9 cellular contexts compared by ENCODE assay signal in the genomic region with DNA sequence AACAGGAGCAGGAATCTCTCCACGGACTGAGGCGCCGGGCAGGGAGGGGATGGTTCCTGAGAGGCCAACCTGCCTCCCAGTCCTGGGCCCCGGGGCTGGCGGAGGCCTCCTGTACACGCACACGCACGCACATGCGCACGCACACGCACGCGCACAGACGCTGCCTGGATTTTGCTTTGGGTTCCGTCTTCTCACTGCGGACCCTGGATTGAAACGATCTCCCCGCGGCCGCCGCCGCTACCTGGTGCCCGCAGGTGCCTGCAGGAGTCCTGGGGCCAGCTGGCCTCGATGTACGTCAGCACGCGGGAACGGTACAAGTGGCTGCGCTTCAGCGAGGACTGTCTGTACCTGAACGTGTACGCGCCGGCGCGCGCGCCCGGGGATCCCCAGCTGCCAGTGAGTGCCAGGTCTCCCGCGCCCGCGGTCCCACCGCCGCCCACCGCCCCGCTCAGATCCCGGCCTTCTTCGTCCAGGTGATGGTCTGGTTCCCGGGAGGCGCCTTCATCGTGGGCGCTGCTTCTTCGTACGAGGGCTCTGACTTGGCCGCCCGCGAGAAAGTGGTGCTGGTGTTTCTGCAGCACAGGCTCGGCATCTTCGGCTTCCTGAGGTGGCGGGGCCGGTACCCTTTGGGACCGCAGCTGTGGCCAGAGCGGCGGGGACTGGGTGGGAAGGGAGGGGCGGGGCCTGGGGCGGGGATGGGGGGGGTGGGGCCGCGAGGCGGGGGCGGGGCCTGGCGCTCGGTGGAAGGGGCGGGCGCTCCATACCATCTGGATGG. TPM values are rescaled to one million over a fixed set of nuclear protein-coding genes. Genes with fewer than 3 reads are reported as not detected.
DNase-seq lines count a peak whose midpoint lies in the region; FAIRE-seq and TF ChIP-seq lines count a peak whose summit lies in the region.
"Had no signal": no experiment of that assay in that cellular context is flagged by ENCODE, and none has a peak within 500 bp of the region (broad histone marks: within the 10 kb centered on the region; RNA-seq: fewer than 3 reads in every experiment).

No MANE protein-coding gene starts in this region.

- DNase-seq in GM06990 (ENCODE audit: extremely low read depth, insufficient read length) (peak; percentile 59), NCI-H345 (lab: John Stamatoyannopoulos, UW) (peak; percentile 78), activated T-cell treated with anti-CD3 and anti-CD28 coated beads for 48 hours (ENCODE audit: low read depth) (peak; percentile 55), epithelial cell of proximal tubule (ENCODE audit: low read depth) (no peak), stomach (peak; percentile 75), cortex of kidney (lab: John Stamatoyannopoulos, UW) (no peak), RCC 7860 (ENCODE audit: low spot score) (no peak)

- TF ChIP-seq POLR2A in stomach (IDR thresholded peaks at IDR 0.05) = no peak

- no peak for TF ChIP-seq EP300 in stomach (IDR thresholded peaks at IDR 0.05)

- FAIRE-seq in RCC 7860 (lab: Jason Lieb, UNC) = no peak

- no peaks in the 10 kb centered on the region for H3K9me3 ChIP-seq in muscle layer of duodenum (ENCODE audit: control insufficient read depth in 1 of 2, low read length in 2 of 2)
- H3K9me3 ChIP-seq in stomach = no peaks in the 10 kb centered on the region

- H3K27me3 ChIP-seq in GM06990 (replicated peaks; ENCODE audit: control insufficient read depth, insufficient read depth, low read length) (no peaks in the 10 kb centered on the region), muscle layer of duodenum (ENCODE audit: low read depth, low read length) (peaks cover 6% of the 10 kb centered on the region), stomach (no peaks in the 10 kb centered on the region)

- peak overlapping the region; percentile 59 for H3K4me3 ChIP-seq in GM06990 (replicated peaks; ENCODE audit: low read depth, low read length)
- H3K4me3 ChIP-seq in epithelial cell of proximal tubule (ENCODE audit: low read depth, low read length) = peak overlapping the region; percentile 43
- H3K4me3 ChIP-seq in muscle layer of duodenum (ENCODE audit: low read depth in 1 of 2, low read length in 2 of 2) = peak overlapping the region; percentile 39 to 73
- peak overlapping the region; percentile 54 to 67 (median 59) for H3K4me3 ChIP-seq in stomach

- intact Hi-C loops in stomach (cut with DNase I; ENCODE audit: low total_unique reads) = no loop called here

- TF ChIP-seq CTCF in GM06990 (IDR thresholded peaks at IDR 0.05; ENCODE audit: insufficient read depth, low read length, poor library complexity, severe bottlenecking) = no peak
- no peak for TF ChIP-seq CTCF in epithelial cell of proximal tubule (conservative IDR thresholded peaks at IDR 0.05; ENCODE audit: low read depth, low read length)
- no peak for TF ChIP-seq CTCF in stomach (IDR thresholded peaks at IDR 0.05)

- H3K36me3 ChIP-seq in GM06990 (ENCODE audit: control insufficient read depth, insufficient read depth, low read length) (no peaks in the 10 kb centered on the region), muscle layer of duodenum (ENCODE audit: control insufficient read depth in 1 of 2, insufficient read depth in 2 of 2, low read length in 2 of 2) (no peaks in the 10 kb centered on the region), stomach (peaks cover 0 to 7% (median 2%) of the 10 kb centered on the region in 4 donors)

- H3K4me1 ChIP-seq in muscle layer of duodenum (ENCODE audit: control insufficient read depth in 1 of 2, insufficient read depth in 2 of 2, low read length in 2 of 2) (peaks cover 0 to 7% of the 10 kb centered on the region in 2 donors), stomach (peaks cover 17 to 35% (median 30%) of the 10 kb centered on the region in 4 donors)

- WGBS in stomach, 5 donors = 2 to 9% (median 5%) methylated on average over 35 to 75 of the region's 75 CpGs

- no peak overlapping the region for H3K27ac ChIP-seq in muscle layer of duodenum (ENCODE audit: low read length)
- H3K27ac ChIP-seq in stomach = peak overlapping the region; percentile 48 to 70 (median 63)
- H3K27ac ChIP-seq: VCaP had no signal

RNA-seq across cellular contexts. Expression of a gene that starts 12.2 kb away (rescaled TPM):
- 0.52 and 2.0 TPM in 2 replicates for total RNA-seq in epithelial cell of proximal tubule
- total RNA-seq in stomach = 10 to 100 TPM in 2 of 5 donors, 1 to 10 TPM in 3; 3.3 to 22.3 (median 7.0) TPM
- polyA plus RNA-seq in stomach = 10 to 100 TPM in 1 of 3 donors, 1 to 10 TPM in 2; 3.2 to 16.5 (median 3.7) TPM

RNA-seq across cellular contexts. Expression of a gene that starts 28.4 kb away (rescaled TPM):
- 74.9 and 178 TPM in 2 replicates for total RNA-seq in epithelial cell of proximal tubule
- total RNA-seq in stomach = 10 to 100 TPM in 4 of 5 donors, 1 to 10 TPM in 1; 4.1 to 68.1 (median 46.2) TPM
- polyA plus RNA-seq in stomach = 10 to 100 TPM; 13.1 to 17.7 (median 14.9) TPM

RNA-seq across cellular contexts. Expression of a gene that starts 39.5 kb away (rescaled TPM):
- 0.75 TPM in 1 of 2 replicates, not detected in the other for total RNA-seq in epithelial cell of proximal tubule
- 100 to 1,000 TPM in 1 of 5 donors, 10 to 100 TPM in 1, 1 to 10 TPM in 1, under 1 TPM in 1, not detected in 1; 0.37 to 145 (median 8.3) TPM for total RNA-seq in stomach
- 1 to 10 TPM in 1 of 3 donors, under 1 TPM in 1, not detected in 1; 0.56 to 2.8 TPM for polyA plus RNA-seq in stomach

Comparison
In these comparisons a context has a peak if more than half of its experiments do, and no peak if none do; other contexts are left out.
1. DNase-seq: peak in GM06990 (single experiment), NCI-H345 (single experiment), activated T-cell treated with anti-CD3 and anti-CD28 coated beads for 48 hours (single experiment) and stomach (single experiment); none in epithelial cell of proximal tubule (single experiment), cortex of kidney (single experiment) and RCC 7860 (single experiment).
2. Peak in every context shown above with its lines, with median percentiles within 50 percentile points of each other: H3K4me3 ChIP-seq.